Comparison of ENCODE assay signal across 2 cellular contexts in the genomic region with DNA sequence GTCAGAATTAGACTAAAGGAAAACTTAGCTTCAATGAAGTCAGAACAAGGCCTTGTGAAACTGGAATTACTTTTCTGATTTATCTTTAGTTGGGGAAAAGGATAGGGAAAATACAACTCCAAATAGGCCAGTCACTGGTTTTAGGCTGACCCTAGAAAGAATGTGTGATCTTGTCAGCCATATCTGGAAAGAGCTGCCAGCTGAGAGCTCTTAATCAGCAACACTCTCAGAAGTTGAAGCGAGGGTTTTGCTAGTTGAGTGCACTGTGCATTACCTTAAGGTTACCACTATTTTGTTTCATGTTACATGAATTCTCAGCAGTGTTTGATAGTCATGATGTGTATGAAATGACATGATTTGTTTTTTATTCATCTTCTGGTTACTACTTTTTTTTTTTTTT.
TF ChIP-seq lines count a peak whose summit lies in the region.

No MANE protein-coding gene starts in this region.

TF ChIP-seq in SK-N-SH, 30 proteins besides CTCF, POLR2A, EP300 and RAD21 (continued from another document):
- TF ChIP-seq, protein P1, sequence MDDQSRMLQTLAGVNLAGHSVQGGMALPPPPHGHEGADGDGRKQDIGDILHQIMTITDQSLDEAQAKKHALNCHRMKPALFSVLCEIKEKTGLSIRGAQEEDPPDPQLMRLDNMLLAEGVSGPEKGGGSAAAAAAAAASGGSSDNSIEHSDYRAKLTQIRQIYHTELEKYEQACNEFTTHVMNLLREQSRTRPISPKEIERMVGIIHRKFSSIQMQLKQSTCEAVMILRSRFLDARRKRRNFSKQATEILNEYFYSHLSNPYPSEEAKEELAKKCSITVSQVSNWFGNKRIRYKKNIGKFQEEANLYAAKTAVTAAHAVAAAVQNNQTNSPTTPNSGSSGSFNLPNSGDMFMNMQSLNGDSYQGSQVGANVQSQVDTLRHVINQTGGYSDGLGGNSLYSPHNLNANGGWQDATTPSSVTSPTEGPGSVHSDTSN (IDR thresholded peaks at IDR 0.05): no peak
- TF ChIP-seq YY1 (IDR thresholded peaks at IDR 0.05; ENCODE audit: low read depth): no peak

TF ChIP-seq in SK-N-SH treated with all-trans-retinoic acid at 6 μM for 48 hours, 23 proteins besides CTCF, POLR2A, EP300 and RAD21 (continued from another document):
- TF ChIP-seq, protein P2, sequence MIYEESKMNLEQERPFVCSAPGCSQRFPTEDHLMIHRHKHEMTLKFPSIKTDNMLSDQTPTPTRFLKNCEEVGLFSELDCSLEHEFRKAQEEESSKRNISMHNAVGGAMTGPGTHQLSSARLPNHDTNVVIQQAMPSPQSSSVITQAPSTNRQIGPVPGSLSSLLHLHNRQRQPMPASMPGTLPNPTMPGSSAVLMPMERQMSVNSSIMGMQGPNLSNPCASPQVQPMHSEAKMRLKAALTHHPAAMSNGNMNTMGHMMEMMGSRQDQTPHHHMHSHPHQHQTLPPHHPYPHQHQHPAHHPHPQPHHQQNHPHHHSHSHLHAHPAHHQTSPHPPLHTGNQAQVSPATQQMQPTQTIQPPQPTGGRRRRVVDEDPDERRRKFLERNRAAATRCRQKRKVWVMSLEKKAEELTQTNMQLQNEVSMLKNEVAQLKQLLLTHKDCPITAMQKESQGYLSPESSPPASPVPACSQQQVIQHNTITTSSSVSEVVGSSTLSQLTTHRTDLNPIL (CRISPR knock-in tag; IDR thresholded peaks at IDR 0.05; ENCODE audit: low read depth): no peak
- TF ChIP-seq, protein P3, sequence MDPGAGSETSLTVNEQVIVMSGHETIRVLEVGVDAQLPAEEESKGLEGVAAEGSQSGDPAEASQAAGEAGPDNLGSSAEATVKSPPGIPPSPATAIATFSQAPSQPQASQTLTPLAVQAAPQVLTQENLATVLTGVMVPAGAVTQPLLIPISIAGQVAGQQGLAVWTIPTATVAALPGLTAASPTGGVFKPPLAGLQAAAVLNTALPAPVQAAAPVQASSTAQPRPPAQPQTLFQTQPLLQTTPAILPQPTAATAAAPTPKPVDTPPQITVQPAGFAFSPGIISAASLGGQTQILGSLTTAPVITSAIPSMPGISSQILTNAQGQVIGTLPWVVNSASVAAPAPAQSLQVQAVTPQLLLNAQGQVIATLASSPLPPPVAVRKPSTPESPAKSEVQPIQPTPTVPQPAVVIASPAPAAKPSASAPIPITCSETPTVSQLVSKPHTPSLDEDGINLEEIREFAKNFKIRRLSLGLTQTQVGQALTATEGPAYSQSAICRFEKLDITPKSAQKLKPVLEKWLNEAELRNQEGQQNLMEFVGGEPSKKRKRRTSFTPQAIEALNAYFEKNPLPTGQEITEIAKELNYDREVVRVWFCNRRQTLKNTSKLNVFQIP (CRISPR knock-in tag; IDR thresholded peaks at IDR 0.05; ENCODE audit: borderline replicate concordance, low read depth): no peak
- TF ChIP-seq ESRRG (CRISPR knock-in tag; IDR thresholded peaks at IDR 0.05) (no peak), RARB (CRISPR knock-in tag; IDR thresholded peaks at IDR 0.05) (no peak), TOX (CRISPR knock-in tag; IDR thresholded peaks at IDR 0.05; ENCODE audit: borderline replicate concordance) (no peak), TCF4 (CRISPR knock-in tag; IDR thresholded peaks at IDR 0.05; ENCODE audit: borderline replicate concordance) (no peak), ZNF70 (CRISPR knock-in tag; IDR thresholded peaks at IDR 0.05) (no peak), BACH2 (CRISPR knock-in tag; IDR thresholded peaks at IDR 0.05; ENCODE audit: borderline replicate concordance) (no peak)
